Comparison of ENCODE assay signal across 8 cellular contexts in the genomic region with DNA sequence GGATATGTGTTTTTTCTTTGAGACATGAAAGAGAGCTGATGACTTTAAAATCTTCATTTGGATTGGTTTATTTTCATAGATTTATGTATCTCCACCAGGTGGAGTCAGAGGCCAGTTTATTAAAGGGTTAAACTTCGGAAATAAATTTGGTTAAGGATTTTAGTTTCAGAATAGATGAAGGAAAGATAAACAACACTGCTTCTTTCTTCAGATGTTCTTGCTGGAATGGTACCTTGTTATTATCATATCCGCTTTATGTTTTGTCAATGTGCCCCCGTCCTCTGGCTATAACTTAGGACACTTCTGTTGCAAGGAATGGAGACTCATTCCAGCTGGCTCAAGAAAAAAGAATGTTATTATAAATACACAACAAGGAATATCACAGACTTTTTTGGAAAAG.
DNase-seq lines count a peak whose midpoint lies in the region; ATAC-seq and TF ChIP-seq lines count a peak whose summit lies in the region.

No MANE protein-coding gene starts in this region.

- H3K4me1 Mint-ChIP-seq in CD14-positive monocyte, result peaks cover 5% of the 10 kb centered on the region
- no peaks in the 10 kb centered on the region for H3K4me1 Mint-ChIP-seq in naive thymus-derived CD8-positive, alpha-beta T cell

- peak overlapping the region; percentile 60 for H3K27ac ChIP-seq in muscle layer of colon (ENCODE audit: low read depth, low read length)

- H3K27ac Mint-ChIP-seq in CD14-positive monocyte, result no peak overlapping the region
- no peak overlapping the region for H3K27ac Mint-ChIP-seq in naive thymus-derived CD8-positive, alpha-beta T cell

- peaks cover 0 to 2% (median 1%) of the 10 kb centered on the region in 3 donors for H3K27me3 Mint-ChIP-seq in CD14-positive monocyte (ENCODE audit: low read depth in 3 of 3)
- peaks cover 3 to 27% (median 13%) of the 10 kb centered on the region in 5 donors for H3K27me3 Mint-ChIP-seq in naive thymus-derived CD8-positive, alpha-beta T cell

- no peaks in the 10 kb centered on the region for H3K36me3 ChIP-seq in muscle layer of colon (ENCODE audit: insufficient read depth, low read length)

- H3K4me1 ChIP-seq in muscle layer of colon (ENCODE audit: insufficient read depth, low read length), result peaks cover 33% of the 10 kb centered on the region

- H3K9me3 Mint-ChIP-seq in CD14-positive monocyte, result peaks cover 2 to 10% (median 4%) of the 10 kb centered on the region in 7 donors
- H3K9me3 Mint-ChIP-seq in naive thymus-derived CD8-positive, alpha-beta T cell, result peaks cover 0 to 13% (median 0%) of the 10 kb centered on the region in 9 donors

- H3K4me3 ChIP-seq in LNCaP clone FGC (ENCODE audit: low read depth, low read length) (no peak overlapping the region), muscle layer of colon (ENCODE audit: low read depth in 1 of 2, low read length in 2 of 2) (peak overlapping the region in 1 of 2 donors; percentile 12)

- H3K9ac ChIP-seq in muscle layer of colon (ENCODE audit: low read length), result no peak overlapping the region

- ATAC-seq in HG02970 (IDR thresholded peaks at IDR 0.05; ENCODE audit: low FRiP score, unreplicated experiment), result no peak
- no peak for ATAC-seq in naive thymus-derived CD8-positive, alpha-beta T cell

- no peaks in the 10 kb centered on the region for H3K27me3 ChIP-seq in muscle layer of colon (ENCODE audit: control insufficient read depth in 1 of 2, insufficient read depth in 2 of 2, low read length in 2 of 2)

- no peaks in the 10 kb centered on the region for H3K36me3 Mint-ChIP-seq in CD14-positive monocyte
- H3K36me3 Mint-ChIP-seq in naive thymus-derived CD8-positive, alpha-beta T cell, result peaks cover 0 to 5% (median 0%) of the 10 kb centered on the region in 3 donors

- POLR2A ChIA-PET in naive thymus-derived CD8-positive, alpha-beta T cell (lab: Charles Lee), result no interaction called here

- no peaks in the 10 kb centered on the region for H3K9me3 ChIP-seq in muscle layer of colon (ENCODE audit: low read length)

- intact Hi-C loops in CD14-positive monocyte (cut with micrococcal nuclease), result no loop called here

- DNase-seq in CD14-positive monocyte (ENCODE audit: low spot score), result no peak
- no peak for DNase-seq in LNCaP clone FGC (ENCODE audit: low read depth)
- peak; percentile 10 for DNase-seq in cerebellar cortex (ENCODE audit: low spot score)
- no peak for DNase-seq in cerebellum (ENCODE audit: low spot score)
- DNase-seq in naive thymus-derived CD8-positive, alpha-beta T cell, result no peak
- DNase-seq in NCI-H1694 treated with DMSO at 0.1 percent for 48 hours (lab: John Stamatoyannopoulos, UW), result no peak

- TF ChIP-seq CTCF in CD14-positive monocyte (IDR thresholded peaks at IDR 0.05), result peak; percentile 25
- 0 out of 2 replicates have a peak, but pooled peaks have one; percentile 32 for TF ChIP-seq CTCF in LNCaP clone FGC (IDR thresholded peaks at IDR 0.05; ENCODE audit: control insufficient read depth, extremely low read depth, insufficient read depth)

- H3K4me3 Mint-ChIP-seq in CD14-positive monocyte, result no peak overlapping the region
- no peak overlapping the region for H3K4me3 Mint-ChIP-seq in naive thymus-derived CD8-positive, alpha-beta T cell
